ENCODE assay signal across 1 cellular context in the genomic region with DNA sequence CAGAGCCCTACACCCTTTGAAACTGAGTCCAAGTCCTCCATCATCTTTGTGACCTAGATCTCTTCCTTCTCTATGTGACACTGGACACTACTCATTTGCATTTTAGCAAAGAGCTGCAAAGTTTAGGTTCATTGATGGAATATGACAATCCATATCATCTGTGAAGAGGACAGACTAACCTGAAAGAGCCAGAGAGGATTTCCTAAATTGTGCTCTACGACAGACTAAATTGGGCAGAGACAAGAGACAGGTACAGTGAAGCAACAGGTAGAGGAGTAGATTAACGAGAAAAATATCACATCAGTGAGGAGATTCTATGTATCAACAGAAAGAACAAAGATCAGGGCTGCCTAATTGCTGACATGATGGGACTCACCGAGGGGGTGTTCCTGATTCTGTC.
TF ChIP-seq lines count a peak whose summit lies in the region.

Gene TAS2R3 (plus strand): TSS at position 301 of the 400 bp plus-strand sequence. CDS start 62 bp downstream, at position 363.

TF ChIP-seq in HEK293, 187 proteins besides CTCF, POLR2A, EP300 and RAD21 (continued from another document):
- TF ChIP-seq, protein P1, sequence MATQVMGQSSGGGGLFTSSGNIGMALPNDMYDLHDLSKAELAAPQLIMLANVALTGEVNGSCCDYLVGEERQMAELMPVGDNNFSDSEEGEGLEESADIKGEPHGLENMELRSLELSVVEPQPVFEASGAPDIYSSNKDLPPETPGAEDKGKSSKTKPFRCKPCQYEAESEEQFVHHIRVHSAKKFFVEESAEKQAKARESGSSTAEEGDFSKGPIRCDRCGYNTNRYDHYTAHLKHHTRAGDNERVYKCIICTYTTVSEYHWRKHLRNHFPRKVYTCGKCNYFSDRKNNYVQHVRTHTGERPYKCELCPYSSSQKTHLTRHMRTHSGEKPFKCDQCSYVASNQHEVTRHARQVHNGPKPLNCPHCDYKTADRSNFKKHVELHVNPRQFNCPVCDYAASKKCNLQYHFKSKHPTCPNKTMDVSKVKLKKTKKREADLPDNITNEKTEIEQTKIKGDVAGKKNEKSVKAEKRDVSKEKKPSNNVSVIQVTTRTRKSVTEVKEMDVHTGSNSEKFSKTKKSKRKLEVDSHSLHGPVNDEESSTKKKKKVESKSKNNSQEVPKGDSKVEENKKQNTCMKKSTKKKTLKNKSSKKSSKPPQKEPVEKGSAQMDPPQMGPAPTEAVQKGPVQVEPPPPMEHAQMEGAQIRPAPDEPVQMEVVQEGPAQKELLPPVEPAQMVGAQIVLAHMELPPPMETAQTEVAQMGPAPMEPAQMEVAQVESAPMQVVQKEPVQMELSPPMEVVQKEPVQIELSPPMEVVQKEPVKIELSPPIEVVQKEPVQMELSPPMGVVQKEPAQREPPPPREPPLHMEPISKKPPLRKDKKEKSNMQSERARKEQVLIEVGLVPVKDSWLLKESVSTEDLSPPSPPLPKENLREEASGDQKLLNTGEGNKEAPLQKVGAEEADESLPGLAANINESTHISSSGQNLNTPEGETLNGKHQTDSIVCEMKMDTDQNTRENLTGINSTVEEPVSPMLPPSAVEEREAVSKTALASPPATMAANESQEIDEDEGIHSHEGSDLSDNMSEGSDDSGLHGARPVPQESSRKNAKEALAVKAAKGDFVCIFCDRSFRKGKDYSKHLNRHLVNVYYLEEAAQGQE (tag by site-specific recombination; IDR thresholded peaks at IDR 0.05) = no peak
- TF ChIP-seq SCRT1 (tag by site-specific recombination; IDR thresholded peaks at IDR 0.05; ENCODE audit: borderline replicate concordance) (0 out of 2 replicates have a peak, but pooled peaks have one; percentile 18), SCRT2 (tag by site-specific recombination; IDR thresholded peaks at IDR 0.05) (peak; percentile 80), OSR2 (tag by site-specific recombination; IDR thresholded peaks at IDR 0.05) (no peak), YY1 (tag by site-specific recombination; IDR thresholded peaks at IDR 0.05) (no peak), ZNF701 (tag by site-specific recombination; IDR thresholded peaks at IDR 0.05) (no peak), ZNF146 (tag by site-specific recombination; IDR thresholded peaks at IDR 0.05) (no peak)
